Comparison of ENCODE assay signal across 20 cellular contexts in the genomic region with DNA sequence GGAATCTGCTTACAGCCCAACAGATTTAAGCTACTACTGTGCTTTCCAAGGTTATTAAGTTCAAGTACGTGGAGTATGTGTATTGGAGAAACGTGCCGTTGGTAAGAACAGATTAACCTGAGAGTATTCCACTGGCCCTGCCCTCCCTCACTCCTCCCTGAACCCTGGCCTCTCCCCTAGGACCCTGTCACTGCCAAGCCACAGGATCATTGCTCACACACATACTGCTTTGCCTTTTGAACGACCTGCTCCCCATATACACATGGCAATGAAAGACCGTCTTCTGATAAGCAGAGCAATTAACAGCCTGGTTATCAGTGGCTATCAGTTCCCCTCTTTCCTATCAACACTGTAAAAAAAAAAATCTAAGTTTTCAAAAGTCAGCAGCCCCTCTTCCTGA.
"Had no signal": no experiment of that assay in that cellular context is flagged by ENCODE, and none has a peak within 500 bp of the region (broad histone marks: within the 10 kb centered on the region; RNA-seq: fewer than 3 reads in every experiment).

No MANE protein-coding gene starts in this region.

- H3K27ac ChIP-seq: HL-60, RWPE1 had no signal

- H3K27me3 ChIP-seq: MG63 had no signal

- H3K36me3 ChIP-seq: MG63 had no signal

- DNase-seq: Karpas-422, KG1, MG63, NCI-H1092, NCI-H1105 treated with DMSO at 0.1 percent for 48 hours, NCI-H1417 treated with DMSO at 0.1 percent for 48 hours, NCI-H146, NCI-H187, NCI-H2029, NCI-H2081 treated with DMSO at 0.1 percent for 48 hours, NCI-H2171, NCI-H226, NCI-H446, NCI-H510A, NCI-H524 treated with DMSO at 0.1 percent for 48 hours, NCI-H69, NCI-H774, SHP77 had no signal

- H3K4me3 ChIP-seq: MG63 had no signal

- H3K9me3 ChIP-seq: MG63 had no signal
